1 cellular context compared by ENCODE assay signal in genomic region chr17:21287703-21288449, GRCh38.
TF ChIP-seq lines count a peak whose summit lies in the region.

No MANE protein-coding gene starts in this region.

TF ChIP-seq in HepG2, 621 proteins besides CTCF, POLR2A, EP300 and RAD21 (continued from another document and continues in another):
- TF ChIP-seq THAP9 (CRISPR knock-in tag; IDR thresholded peaks at IDR 0.05; ENCODE audit: borderline replicate concordance) (no peak; the same call in 1 of the 2 replicates), PRMT3 (CRISPR knock-in tag; IDR thresholded peaks at IDR 0.05; ENCODE audit: borderline replicate concordance, low read depth) (no peak), MTERF4 (CRISPR knock-in tag; IDR thresholded peaks at IDR 0.05) (0 out of 2 replicates have a peak, but pooled peaks have one; percentile 31), ZNF816 (CRISPR knock-in tag; IDR thresholded peaks at IDR 0.05; ENCODE audit: borderline replicate concordance) (no peak), ZNF274 (CRISPR knock-in tag; IDR thresholded peaks at IDR 0.05) (peak; percentile 11; the same call in 1 of the 2 replicates), RXRA (CRISPR knock-in tag; IDR thresholded peaks at IDR 0.05) (no peak; the same call in 1 of the 2 replicates), TOE1 (CRISPR knock-in tag; IDR thresholded peaks at IDR 0.05) (no peak), KLF16 (CRISPR knock-in tag; IDR thresholded peaks at IDR 0.05) (no peak; a peak in 2 of 4 replicates), TMF1 (CRISPR knock-in tag; IDR thresholded peaks at IDR 0.05; ENCODE audit: low read depth) (no peak), IKZF5 (CRISPR knock-in tag; IDR thresholded peaks at IDR 0.05) (no peak; the same call in none of the 2 replicates), TEF (CRISPR knock-in tag; IDR thresholded peaks at IDR 0.05) (no peak), NR2F2 (IDR thresholded peaks at IDR 0.05; ENCODE audit: borderline replicate concordance, low read depth) (no peak), ZBTB10 (CRISPR knock-in tag; IDR thresholded peaks at IDR 0.05; ENCODE audit: borderline replicate concordance) (no peak), MAZ (IDR thresholded peaks at IDR 0.05; ENCODE audit: borderline replicate concordance, low read depth, low read length) (peak; percentile 81; the same call in 1 of the 2 replicates), MAZ (CRISPR knock-in tag; IDR thresholded peaks at IDR 0.05; ENCODE audit: low read depth) (peak; percentile 41; the same call in 1 of the 2 replicates), MATR3 (CRISPR knock-in tag; IDR thresholded peaks at IDR 0.05) (no peak), NKX3-1 (CRISPR knock-in tag; IDR thresholded peaks at IDR 0.05) (no peak), NFIC (IDR thresholded peaks at IDR 0.05; ENCODE audit: low read length) (no peak), TFAP4 (IDR thresholded peaks at IDR 0.05; ENCODE audit: borderline replicate concordance, low read depth) (peak; percentile 81), SNRNP70 (IDR thresholded peaks at IDR 0.05; ENCODE audit: low read depth, low read length) (no peak), ZFP37 (CRISPR knock-in tag; IDR thresholded peaks at IDR 0.05; ENCODE audit: borderline replicate concordance) (no peak), NFIB (CRISPR knock-in tag; IDR thresholded peaks at IDR 0.05; ENCODE audit: borderline replicate concordance) (no peak), NCOA1 (CRISPR knock-in tag; IDR thresholded peaks at IDR 0.05) (no peak), AGO1 (IDR thresholded peaks at IDR 0.05; ENCODE audit: low read depth, low read length, poor library complexity, severe bottlenecking) (peak; percentile 33), HOMEZ (CRISPR knock-in tag; IDR thresholded peaks at IDR 0.05; ENCODE audit: low read depth) (no peak), ZNF562 (CRISPR knock-in tag; IDR thresholded peaks at IDR 0.05; ENCODE audit: borderline replicate concordance) (no peak), ZNF616 (CRISPR knock-in tag; IDR thresholded peaks at IDR 0.05; ENCODE audit: low read depth) (no peak), ZNF30 (CRISPR knock-in tag; IDR thresholded peaks at IDR 0.05) (no peak), HMG20B (CRISPR knock-in tag; conservative IDR thresholded peaks at IDR 0.05) (no peak), TRAFD1 (CRISPR knock-in tag; IDR thresholded peaks at IDR 0.05; ENCODE audit: borderline replicate concordance) (no peak), TSC22D2 (CRISPR knock-in tag; IDR thresholded peaks at IDR 0.05; ENCODE audit: borderline replicate concordance) (0 out of 2 replicates have a peak, but pooled peaks have one; percentile 61), GATAD1 (CRISPR knock-in tag; IDR thresholded peaks at IDR 0.05) (peak; percentile 57), FOXJ3 (CRISPR knock-in tag; IDR thresholded peaks at IDR 0.05; ENCODE audit: borderline replicate concordance) (no peak), ZGPAT (CRISPR knock-in tag; IDR thresholded peaks at IDR 0.05) (peak; percentile 86; the same call in 1 of the 2 replicates), ZSCAN12 (CRISPR knock-in tag; IDR thresholded peaks at IDR 0.05) (no peak), CENPX (CRISPR knock-in tag; IDR thresholded peaks at IDR 0.05) (no peak), ZNF543 (CRISPR knock-in tag; IDR thresholded peaks at IDR 0.05) (no peak), ESRRA (CRISPR knock-in tag; IDR thresholded peaks at IDR 0.05; ENCODE audit: low read depth) (no peak), NBN (conservative IDR thresholded peaks at IDR 0.05) (no peak), CBFB (CRISPR knock-in tag; IDR thresholded peaks at IDR 0.05) (peak; percentile 31; the same call in 1 of the 2 replicates), ZNF484 (CRISPR knock-in tag; IDR thresholded peaks at IDR 0.05; ENCODE audit: borderline replicate concordance, low read depth) (no peak), ZNF512 (CRISPR knock-in tag; IDR thresholded peaks at IDR 0.05) (no peak), REL (CRISPR knock-in tag; conservative IDR thresholded peaks at IDR 0.05) (no peak), ZBTB21 (CRISPR knock-in tag; IDR thresholded peaks at IDR 0.05) (peak; percentile 35; the same call in 1 of the 2 replicates), ZNF17 (CRISPR knock-in tag; IDR thresholded peaks at IDR 0.05) (no peak), MED1 (CRISPR knock-in tag; IDR thresholded peaks at IDR 0.05) (peak; percentile 88), PCBP1 (IDR thresholded peaks at IDR 0.05; ENCODE audit: borderline replicate concordance, low read depth, low read length) (no peak), ZNF576 (CRISPR knock-in tag; IDR thresholded peaks at IDR 0.05) (no peak), CEBPG (CRISPR knock-in tag; IDR thresholded peaks at IDR 0.05) (no peak), NPAS2 (CRISPR knock-in tag; IDR thresholded peaks at IDR 0.05; ENCODE audit: borderline replicate concordance) (no peak)
